ENCODE assay signal across 27 cellular contexts in the genomic region with DNA sequence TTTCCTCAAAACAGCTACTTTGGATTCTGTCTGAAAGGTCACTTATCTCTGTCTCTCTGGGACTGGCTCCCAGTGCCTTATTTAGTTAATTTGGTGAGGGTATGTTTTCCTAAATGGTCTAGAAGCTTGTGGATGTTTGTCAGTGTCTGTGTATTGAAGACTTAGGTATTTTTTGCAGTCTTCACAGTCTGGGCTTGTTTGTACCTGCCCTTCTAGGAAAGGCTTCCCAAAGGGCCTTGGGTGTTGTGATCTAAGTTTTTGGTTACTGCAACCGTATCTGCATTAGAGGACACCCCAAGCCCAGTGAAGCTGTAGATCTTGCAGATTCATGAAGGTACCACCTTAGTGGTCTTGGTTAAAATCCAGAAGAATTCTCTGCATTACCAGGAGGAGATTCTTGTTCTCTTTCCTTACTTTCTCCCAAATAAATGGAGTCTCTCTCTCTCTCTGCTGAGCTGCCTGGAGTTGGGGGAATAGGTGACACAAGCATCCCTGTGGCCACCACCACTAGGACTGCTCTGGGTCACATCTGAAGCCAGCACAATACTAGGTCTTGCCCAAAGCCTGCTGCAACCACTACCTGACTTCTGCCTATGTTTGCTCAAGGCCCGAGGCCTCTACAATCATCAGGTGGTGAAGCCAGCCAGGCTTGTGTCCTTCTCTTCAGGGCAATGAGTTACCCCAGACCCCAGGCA.
"Had no signal": no experiment of that assay in that cellular context is flagged by ENCODE, and none has a peak within 500 bp of the region (broad histone marks: within the 10 kb centered on the region; RNA-seq: fewer than 3 reads in every experiment).

No MANE protein-coding gene starts in this region.

- H3K27ac ChIP-seq: adrenal gland, KMS-11, SK-N-MC, VCaP had no signal

- H3K27me3 ChIP-seq: adrenal gland, MG63 had no signal

- H3K4me3 Mint-ChIP-seq: activated CD4-positive, alpha-beta memory T cell treated with anti-CD3 and anti-CD28 coated beads, Interleukin-2, amount 10 ng/mL, durations not matched to agents 7 days and 5 days; activated CD4-positive, alpha-beta T cell treated with anti-CD3 and anti-CD28 coated beads for 36 hours; activated naive CD8-positive, alpha-beta T cell treated with anti-CD3 and anti-CD28 coated beads, Interleukin-2, amount 10 ng/mL, durations not matched to agents 7 days and 5 days had no signal

- H3K9ac ChIP-seq: KMS-11 had no signal

- H3K27me3 Mint-ChIP-seq: activated CD4-positive, alpha-beta memory T cell treated with anti-CD3 and anti-CD28 coated beads, Interleukin-2, amount 10 ng/mL, durations not matched to agents 7 days and 5 days; activated CD4-positive, alpha-beta T cell treated with anti-CD3 and anti-CD28 coated beads for 36 hours; activated naive CD8-positive, alpha-beta T cell treated with anti-CD3 and anti-CD28 coated beads, Interleukin-2, amount 10 ng/mL, durations not matched to agents 7 days and 5 days had no signal

- ATAC-seq: activated CD4-positive, alpha-beta T cell treated with anti-CD3 and anti-CD28 coated beads for 36 hours; Right ventricle myocardium inferior had no signal

- H3K9me3 Mint-ChIP-seq: activated CD4-positive, alpha-beta memory T cell treated with anti-CD3 and anti-CD28 coated beads, Interleukin-2, amount 10 ng/mL, durations not matched to agents 7 days and 5 days; activated naive CD8-positive, alpha-beta T cell treated with anti-CD3 and anti-CD28 coated beads, Interleukin-2, amount 10 ng/mL, durations not matched to agents 7 days and 5 days had no signal

- H3K9me3 ChIP-seq: adrenal gland, MG63 had no signal

- H3K4me1 ChIP-seq: adrenal gland had no signal

- H3K4me3 ChIP-seq: adrenal gland, MG63, SK-N-MC had no signal

- H3K4me2 ChIP-seq: KMS-11 had no signal

- H3K27ac Mint-ChIP-seq: activated CD4-positive, alpha-beta memory T cell treated with anti-CD3 and anti-CD28 coated beads, Interleukin-2, amount 10 ng/mL, durations not matched to agents 7 days and 5 days; activated CD4-positive, alpha-beta T cell treated with anti-CD3 and anti-CD28 coated beads for 36 hours; activated naive CD8-positive, alpha-beta T cell treated with anti-CD3 and anti-CD28 coated beads, Interleukin-2, amount 10 ng/mL, durations not matched to agents 7 days and 5 days had no signal

- H3K4me1 Mint-ChIP-seq: activated CD4-positive, alpha-beta memory T cell treated with anti-CD3 and anti-CD28 coated beads, Interleukin-2, amount 10 ng/mL, durations not matched to agents 7 days and 5 days; activated CD4-positive, alpha-beta T cell treated with anti-CD3 and anti-CD28 coated beads for 36 hours; activated naive CD8-positive, alpha-beta T cell treated with anti-CD3 and anti-CD28 coated beads, Interleukin-2, amount 10 ng/mL, durations not matched to agents 7 days and 5 days had no signal

- H3K36me3 ChIP-seq: adrenal gland, MG63 had no signal

- DNase-seq: activated CD4-positive, alpha-beta memory T cell treated with anti-CD3 and anti-CD28 coated beads, Interleukin-2, amount 10 ng/mL, durations not matched to agents 7 days and 5 days; activated CD4-positive, alpha-beta T cell treated with anti-CD3 and anti-CD28 coated beads for 36 hours; activated CD4-positive, alpha-beta T cell treated with anti-CD3 and anti-CD28 coated beads, Interleukin-2, amount 50 U/mL, for 1 hour; activated naive CD4-positive, alpha-beta T cell treated with anti-CD3 and anti-CD28 coated beads, Interleukin-2, amount 50 U/mL, for 16 hours; activated naive CD8-positive, alpha-beta T cell treated with anti-CD3 and anti-CD28 coated beads, Interleukin-2, amount 10 ng/mL, durations not matched to agents 7 days and 5 days; activated T-cell treated with anti-CD3 and anti-CD28 coated beads for 4 hours; activated T-cell treated with anti-CD3 and anti-CD28 coated beads, Interleukin-2, amount 50 U/mL, for 48 hours; adrenal gland; anterior cingulate cortex; MG63; MV-4-11; NCI-H1092 treated with DMSO at 0.1 percent for 48 hours; NCI-H1417 treated with DMSO at 0.1 percent for 48 hours; NCI-H1694; NCI-H2029; NCI-H2107; NCI-H2171 treated with DMSO at 0.1 percent for 48 hours; NCI-H226; NCI-H510A; NCI-H526 treated with DMSO at 0.1 percent for 48 hours; NCI-H82; RPMI8226; T-helper 1 cell had no signal
